Comparison of ENCODE assay signal across 8 cellular contexts in genomic region chr17:5249615-5250014, GRCh38. TPM values are rescaled to one million over a fixed set of nuclear protein-coding genes. Genes with fewer than 3 reads are reported as not detected.
DNase-seq lines count a peak whose midpoint lies in the region; ATAC-seq and TF ChIP-seq lines count a peak whose summit lies in the region.

No MANE protein-coding gene starts in this region.

- H3K4me3 Mint-ChIP-seq in CD8-positive, alpha-beta T cell: no peak overlapping the region
- H3K4me3 Mint-ChIP-seq in natural killer cell: peak overlapping the region; percentile 65

- H3K36me3 ChIP-seq in CD8-positive, alpha-beta T cell (ENCODE audit: insufficient read depth, low read length): no peaks in the 10 kb centered on the region
- no peaks in the 10 kb centered on the region for H3K36me3 ChIP-seq in NT2/D1 (ENCODE audit: insufficient read depth, insufficient read length, low read length)

- no peaks in the 10 kb centered on the region for H3K36me3 Mint-ChIP-seq in CD8-positive, alpha-beta T cell
- no peaks in the 10 kb centered on the region for H3K36me3 Mint-ChIP-seq in natural killer cell

- H3K27ac ChIP-seq in CD8-positive, alpha-beta T cell (ENCODE audit: low read depth, low read length): no peak overlapping the region
- no peak overlapping the region for H3K27ac ChIP-seq in substantia nigra (ENCODE audit: low read depth, low read length, poor library complexity, severe bottlenecking)

- H3K4me1 ChIP-seq in CD8-positive, alpha-beta T cell (ENCODE audit: insufficient read depth, low read length): peaks cover 2% of the 10 kb centered on the region
- H3K4me1 ChIP-seq in NT2/D1 (ENCODE audit: insufficient read depth, insufficient read length): no peaks in the 10 kb centered on the region

- CTCF ChIA-PET in CD8-positive, alpha-beta T cell (lab: Charles Lee): interaction anchor here (0.6 to 3.0 kb wide), 20 partner anchors 11 to 190 kb away, joined by 3 to 18 read pairs (median 3); partner anchors contain the start of gene C1QBP

- no peak overlapping the region for H3K9ac ChIP-seq in NT2/D1 (ENCODE audit: insufficient read length, low read depth)

- peaks cover 10% of the 10 kb centered on the region for H3K4me1 Mint-ChIP-seq in CD8-positive, alpha-beta T cell (ENCODE audit: low read depth)
- peaks cover 6 to 12% of the 10 kb centered on the region in 2 donors for H3K4me1 Mint-ChIP-seq in natural killer cell

- intact Hi-C loops in CD8-positive, alpha-beta T cell (cut with DNase I, micrococcal nuclease): loop anchor here (1.0 to 5.0 kb wide), 3 partner anchors 52 to 190 kb away; partner anchors contain the start of gene C1QBP (in 2 of the 2)
- intact Hi-C loops in natural killer cell (cut with micrococcal nuclease): loop anchor here (1.0 to 10.0 kb wide), 2 partner anchors 55 to 190 kb away; partner anchors contain the start of gene C1QBP

- TF ChIP-seq CTCF in CD8-positive, alpha-beta T cell (IDR thresholded peaks at IDR 0.05): peak; percentile 60
- TF ChIP-seq CTCF in natural killer cell (IDR thresholded peaks at IDR 0.05): peak; percentile 68

- H3K27me3 ChIP-seq in CD8-positive, alpha-beta T cell (ENCODE audit: insufficient read depth, low read length): no peaks in the 10 kb centered on the region
- H3K27me3 ChIP-seq in NT2/D1 (ENCODE audit: insufficient read depth, insufficient read length): no peaks in the 10 kb centered on the region

- DNase-seq in CD8-positive, alpha-beta T cell: peak; percentile 30 to 73 (median 62)
- DNase-seq in HT-29 (ENCODE audit: low spot score): peak; percentile 79
- peak; percentile 50 for DNase-seq in NT2/D1 (ENCODE audit: low read depth, low spot score)
- peak; percentile 64 for DNase-seq in activated CD8-positive, alpha-beta memory T cell treated with anti-CD3 and anti-CD28 coated beads, Interleukin-2, amount 50 U/mL, for 48 hours
- DNase-seq in natural killer cell: peak; percentile 54
- peak in 36 of 49 donors; percentile 2 to 73 (median 31) for DNase-seq in substantia nigra (lab: John Stamatoyannopoulos, UW)

- no peaks in the 10 kb centered on the region for H3K9me3 Mint-ChIP-seq in CD8-positive, alpha-beta T cell
- H3K9me3 Mint-ChIP-seq in natural killer cell: no peaks in the 10 kb centered on the region

- H3K4me3 ChIP-seq in CD8-positive, alpha-beta T cell (ENCODE audit: low read depth, low read length): no peak overlapping the region
- H3K4me3 ChIP-seq in NT2/D1 (ENCODE audit: insufficient read length, low read depth): no peak overlapping the region

- no peaks in the 10 kb centered on the region for H3K9me3 ChIP-seq in CD8-positive, alpha-beta T cell (ENCODE audit: low read length)
- H3K9me3 ChIP-seq in NT2/D1 (ENCODE audit: insufficient read depth, low read length): no peaks in the 10 kb centered on the region

- POLR2A ChIA-PET in CD8-positive, alpha-beta T cell (lab: Charles Lee): interaction anchor here (0.6 to 1.5 kb wide), 3 partner anchors 22 to 62 kb away, joined by 3 to 6 read pairs (median 4); no protein-coding TSS in a partner anchor

- peak; percentile 97 for ATAC-seq in CD8-positive, alpha-beta T cell
- ATAC-seq in esophagus mucosa (peak; percentile 69), natural killer cell (peak; percentile 91 to 99 (median 98)), GM18520 (IDR thresholded peaks at IDR 0.05; ENCODE audit: unreplicated experiment) (no peak)

- peak overlapping the region; percentile 76 for H3K27ac Mint-ChIP-seq in CD8-positive, alpha-beta T cell
- H3K27ac Mint-ChIP-seq in natural killer cell: peak overlapping the region; percentile 80 to 85

- no peaks in the 10 kb centered on the region for H3K27me3 Mint-ChIP-seq in CD8-positive, alpha-beta T cell (ENCODE audit: low read depth)
- H3K27me3 Mint-ChIP-seq in natural killer cell (ENCODE audit: low read depth in 2 of 2): peaks cover 0 to 3% of the 10 kb centered on the region in 2 donors

RNA-seq across cellular contexts. Expression of gene SCIMP, which starts 15.0 kb away (rescaled TPM):
- total RNA-seq in CD8-positive, alpha-beta T cell: under 1 TPM; 0.14 to 0.19 TPM
- total RNA-seq in HT-29 (2014; rRNA removed; shearing (Covaris generic)): not detected in 2 replicates
- 0.72 TPM for total RNA-seq in esophagus mucosa
- total RNA-seq in natural killer cell: 1 to 10 TPM; 3.9 to 10.0 (median 8.0) TPM

RNA-seq across cellular contexts. Expression of gene RABEP1, which starts 32.5 kb away (rescaled TPM):
- 10 to 100 TPM; 27.1 to 27.6 TPM for total RNA-seq in CD8-positive, alpha-beta T cell
- 10.8 and 16.1 TPM in 2 replicates for total RNA-seq in HT-29 (2014; rRNA removed; shearing (Covaris generic))
- total RNA-seq in esophagus mucosa: 15.1 TPM
- total RNA-seq in natural killer cell: 10 to 100 TPM; 44.1 to 64.0 (median 44.2) TPM

RNA-seq across cellular contexts. Expression of gene ZNF594, which starts 57.9 kb away (rescaled TPM):
- total RNA-seq in CD8-positive, alpha-beta T cell: 1 to 10 TPM; 3.2 to 3.3 TPM
- 6.8 and 7.4 TPM in 2 replicates for total RNA-seq in HT-29 (2014; rRNA removed; shearing (Covaris generic))
- 1.8 TPM for total RNA-seq in esophagus mucosa
- total RNA-seq in natural killer cell: 1 to 10 TPM; 5.1 to 7.9 (median 6.1) TPM
